13 cellular contexts compared by ENCODE assay signal in genomic region chr5:55897905-55898304, GRCh38. TPM values are rescaled to one million over a fixed set of nuclear protein-coding genes. Genes with fewer than 3 reads are reported as not detected.
DNase-seq lines count a peak whose midpoint lies in the region; ATAC-seq and TF ChIP-seq lines count a peak whose summit lies in the region.
"Had no signal": no experiment of that assay in that cellular context is flagged by ENCODE, and none has a peak within 500 bp of the region (broad histone marks: within the 10 kb centered on the region; RNA-seq: fewer than 3 reads in every experiment).

No MANE protein-coding gene starts in this region.

- TF ChIP-seq CTCF in type B pancreatic cell (conservative IDR thresholded peaks at IDR 0.05), result no peak

- H3K27me3 Mint-ChIP-seq in T-helper 17 cell (peaks cover 10% of the 10 kb centered on the region), type B pancreatic cell (peaks cover 3% of the 10 kb centered on the region)

- ATAC-seq in T-helper 17 cell (peak; percentile 50), HG03520 (IDR thresholded peaks at IDR 0.05; ENCODE audit: unreplicated experiment) (no peak)
- ATAC-seq: A549 had no signal

- no peaks in the 10 kb centered on the region for H3K9me3 ChIP-seq in T-helper 17 cell (ENCODE audit: control insufficient read depth, low read length, poor library complexity, severe bottlenecking)
- H3K9me3 ChIP-seq: A549 had no signal

- H3K36me3 Mint-ChIP-seq in T-helper 17 cell (ENCODE audit: low read depth), result peaks cover 3% of the 10 kb centered on the region
- H3K36me3 Mint-ChIP-seq in type B pancreatic cell, result no peaks in the 10 kb centered on the region

- DNase-seq in NCI-H2171 treated with DMSO at 0.1 percent for 48 hours (lab: John Stamatoyannopoulos, UW), result peak; percentile 52
- no peak for DNase-seq in NCI-H2171 (lab: John Stamatoyannopoulos, UW)
- no peak for DNase-seq in T-helper 17 cell
- DNase-seq in fibroblast of peridontal ligament (ENCODE audit: extremely low read depth), result peak; percentile 99
- DNase-seq in stimulated activated CD8-positive, alpha-beta memory T cell treated with anti-CD3 and anti-CD28 coated beads, Interleukin-7, amount 100 ng/mL, for 48 hours (ENCODE audit: extremely low read depth in 1 of 2, low read depth in 1 of 2), result peak; percentile 16 to 32
- DNase-seq in COR-L47 (lab: John Stamatoyannopoulos, UW), result no peak
- no peak for DNase-seq in type B pancreatic cell (ENCODE audit: extremely low spot score, unreplicated experiment)
- DNase-seq: activated T-cell treated with anti-CD3 and anti-CD28 coated beads, Interleukin-2, amount 50 U/mL, for 24 hours; Kasumi-1 had no signal

- H3K27ac Mint-ChIP-seq in T-helper 17 cell (peak overlapping the region; percentile 57), type B pancreatic cell (no peak overlapping the region)
- H3K27ac Mint-ChIP-seq: activated T-cell treated with anti-CD3 and anti-CD28 coated beads, Interleukin-2, amount 50 U/mL, for 24 hours had no signal

- H3K4me1 Mint-ChIP-seq in T-helper 17 cell (peaks cover 12% of the 10 kb centered on the region), type B pancreatic cell (ENCODE audit: unreplicated experiment) (peaks cover 5% of the 10 kb centered on the region)

- H3K9me3 Mint-ChIP-seq in type B pancreatic cell, result no peaks in the 10 kb centered on the region
- H3K9me3 Mint-ChIP-seq: activated T-cell treated with anti-CD3 and anti-CD28 coated beads, Interleukin-2, amount 50 U/mL, for 24 hours had no signal

- H3K4me3 Mint-ChIP-seq in T-helper 17 cell (no peak overlapping the region), type B pancreatic cell (no peak overlapping the region)
- H3K4me3 Mint-ChIP-seq: activated T-cell treated with anti-CD3 and anti-CD28 coated beads, Interleukin-2, amount 50 U/mL, for 24 hours had no signal

RNA-seq across cellular contexts. Expression of gene IL31RA, which starts 46.7 kb away (rescaled TPM):
- not detected for total RNA-seq in T-helper 17 cell
- total RNA-seq in type B pancreatic cell (ENCODE audit: low replicate concordance), result not detected in 2 replicates
- total RNA-seq: mesenteric fat pad, SK-MEL-5 had no signal

Comparison
In these comparisons a context has a peak if more than half of its experiments do, and no peak if none do; other contexts are left out.
1. DNase-seq: peak in NCI-H2171 treated with DMSO at 0.1 percent for 48 hours (single experiment), fibroblast of peridontal ligament (single experiment) and stimulated activated CD8-positive, alpha-beta memory T cell treated with anti-CD3 and anti-CD28 coated beads, Interleukin-7, amount 100 ng/mL, for 48 hours (2 of 2); none in NCI-H2171 (single experiment), T-helper 17 cell (0 of 3), COR-L47 (single experiment) and type B pancreatic cell (single experiment).